Comparison of ENCODE assay signal across 8 cellular contexts in genomic region chr5:151224372-151224771, GRCh38. TPM values are rescaled to one million over a fixed set of nuclear protein-coding genes. Genes with fewer than 3 reads are reported as not detected.
A peak's percentile ranks its signal among the peaks of the same experiment; 100 is the strongest.
DNase-seq lines count a peak whose midpoint lies in the region; ATAC-seq and TF ChIP-seq lines count a peak whose summit lies in the region.

No MANE protein-coding gene starts in this region.

- H3K9me3 ChIP-seq in adrenal gland (replicated peaks in 1 of 3), result no peaks in the 10 kb centered on the region
- no peaks in the 10 kb centered on the region for H3K9me3 ChIP-seq in neural progenitor cell (ENCODE audit: low read depth)

- no peaks in the 10 kb centered on the region for H3K79me2 ChIP-seq in neural progenitor cell (ENCODE audit: low read depth)

- H3K4me2 ChIP-seq in neural progenitor cell, result peak overlapping the region; percentile 92

- H4K20me1 ChIP-seq in neural progenitor cell (ENCODE audit: low read depth), result peaks cover 3% of the 10 kb centered on the region

- H3K36me3 ChIP-seq in adrenal gland (replicated peaks in 1 of 2) (no peaks in the 10 kb centered on the region), neural progenitor cell (no peaks in the 10 kb centered on the region)

- no peak for TF ChIP-seq CTCF in adrenal gland (IDR thresholded peaks at IDR 0.05)
- TF ChIP-seq CTCF in neural progenitor cell (IDR thresholded peaks at IDR 0.05), result no peak

- TF ChIP-seq POLR2A in adrenal gland (IDR thresholded peaks at IDR 0.05), result no peak

- peak overlapping the region in 3 of 5 donors; percentile 74 to 92 (median 84) for H3K27ac ChIP-seq in adrenal gland
- H3K27ac ChIP-seq in neural progenitor cell, result no peak overlapping the region

- intact Hi-C loops in adrenal gland (cut with DNase I), result no loop called here

- DNase-seq in adrenal gland, result no peak
- DNase-seq in neural progenitor cell (ENCODE audit: low spot score), result no peak
- DNase-seq in NCI-H345 (lab: John Stamatoyannopoulos, UW), result no peak
- DNase-seq in EL, result no peak
- no peak for DNase-seq in GF-D8 (lab: John Stamatoyannopoulos, UW)

- no peak overlapping the region for H3K9ac ChIP-seq in neural progenitor cell

- peaks cover 16% of the 10 kb centered on the region for H3K27me3 Mint-ChIP-seq in neural progenitor cell (ENCODE audit: insufficient read depth, low read depth)

- H3K4me1 ChIP-seq in adrenal gland (replicated peaks in 1 of 2), result peaks cover 22 to 46% of the 10 kb centered on the region in 2 donors
- no peaks in the 10 kb centered on the region for H3K4me1 ChIP-seq in neural progenitor cell

- H3K27me3 ChIP-seq in adrenal gland, result no peaks in the 10 kb centered on the region
- peaks cover 33% of the 10 kb centered on the region for H3K27me3 ChIP-seq in neural progenitor cell

- no peak overlapping the region for H3K27ac Mint-ChIP-seq in neural progenitor cell

- peaks cover 8% of the 10 kb centered on the region for H3K4me1 Mint-ChIP-seq in neural progenitor cell

- no peaks in the 10 kb centered on the region for H3K36me3 Mint-ChIP-seq in neural progenitor cell

- peak overlapping the region; percentile 82 for H3K4me3 Mint-ChIP-seq in neural progenitor cell

- H3K9me3 Mint-ChIP-seq in neural progenitor cell, result no peaks in the 10 kb centered on the region

- no peaks in the 10 kb centered on the region for H3F3A ChIP-seq in neural progenitor cell (ENCODE audit: low read depth)

- ATAC-seq in GM18511 (IDR thresholded peaks at IDR 0.05; ENCODE audit: unreplicated experiment) (peak; percentile 38), HG03280 (IDR thresholded peaks at IDR 0.05; ENCODE audit: unreplicated experiment) (peak; percentile 39)
- ATAC-seq in activated CD4-positive, CD25-positive, alpha-beta regulatory T cell treated with anti-CD3 and anti-CD28 coated beads, Interleukin-2, amount 50 U/mL, for 24 hours, result no peak

- no peak overlapping the region for H2AFZ ChIP-seq in neural progenitor cell (replicated peaks)

- 78 to 89% (median 83%) methylated on average over 6 of the region's 6 CpGs for WGBS in adrenal gland, 4 donors

- H3K4me3 ChIP-seq in adrenal gland (peak overlapping the region in 1 of 4 donors; percentile 81), neural progenitor cell (peak overlapping the region; percentile 75)

RNA-seq across cellular contexts. Expression of gene CCDC69, which starts 0.5 kb away (rescaled TPM):
- total RNA-seq in adrenal gland, result 100 to 1,000 TPM; 123 to 241 (median 177) TPM
- 100 to 1,000 TPM in 2 of 3 donors, 10 to 100 TPM in 1; 76.1 to 176 (median 148) TPM for polyA plus RNA-seq in adrenal gland
- total RNA-seq in neural progenitor cell (ENCODE audit: low replicate concordance), result 0.03 and 0.07 TPM in 2 replicates

RNA-seq across cellular contexts. Expression of gene GM2A, which starts 28.6 kb away (rescaled TPM):
- 10 to 100 TPM; 45.0 to 79.8 (median 53.9) TPM for total RNA-seq in adrenal gland
- 10 to 100 TPM; 15.5 to 62.9 (median 21.4) TPM for polyA plus RNA-seq in adrenal gland
- total RNA-seq in neural progenitor cell (ENCODE audit: low replicate concordance), result 19.4 TPM in 2 replicates

Comparison
In these comparisons a context has a peak if more than half of its experiments do, and no peak if none do; other contexts are left out.
1. ATAC-seq: peak in GM18511 (single experiment) and HG03280 (single experiment); none in activated CD4-positive, CD25-positive, alpha-beta regulatory T cell treated with anti-CD3 and anti-CD28 coated beads, Interleukin-2, amount 50 U/mL, for 24 hours (0 of 2).
2. RNA of gene CCDC69, which starts 0.5 kb away (total RNA-seq): 123 to 241 TPM in adrenal gland; 0.03 to 0.07 TPM in neural progenitor cell; every median in the first group is over 100 times any median in the second.